In genomic region chr1:10793129-10793651, GRCh38 we compare ENCODE assay signal across 9 cellular contexts. TPM values are rescaled to one million over a fixed set of nuclear protein-coding genes. Genes with fewer than 3 reads are reported as not detected.
DNase-seq lines count a peak whose midpoint lies in the region; ATAC-seq and TF ChIP-seq lines count a peak whose summit lies in the region.
"Had no signal": no experiment of that assay in that cellular context is flagged by ENCODE, and none has a peak within 500 bp of the region (broad histone marks: within the 10 kb centered on the region; RNA-seq: fewer than 3 reads in every experiment).

No MANE protein-coding gene starts in this region.

- DNase-seq in NCI-H1092 treated with DMSO at 0.1 percent for 48 hours (lab: John Stamatoyannopoulos, UW) (peak; percentile 77), NCI-H1092 (lab: John Stamatoyannopoulos, UW) (no peak), NCI-H748 treated with DMSO at 0.1 percent for 48 hours (lab: John Stamatoyannopoulos, UW) (peak; percentile 30), sigmoid colon (no peak), NCI-H2081 treated with DMSO at 0.1 percent for 48 hours (lab: John Stamatoyannopoulos, UW) (no peak)
- DNase-seq in activated CD4-positive, alpha-beta T cell treated with anti-CD3 and anti-CD28 coated beads for 48 hours = no peak

- H3K36me3 ChIP-seq in esophagus (ENCODE audit: control insufficient read depth in 2 of 2, insufficient read depth in 2 of 2, low read length in 1 of 2) (no peaks in the 10 kb centered on the region), sigmoid colon (no peaks in the 10 kb centered on the region)

- H3K27ac ChIP-seq in esophagus (ENCODE audit: low read depth in 2 of 2, low read length in 1 of 2) (peak overlapping the region; percentile 26 to 75), sigmoid colon (peak overlapping the region; percentile 79 to 92 (median 90))
- H3K27ac ChIP-seq: HL-60 had no signal

- TF ChIP-seq CTCF in sigmoid colon (IDR thresholded peaks at IDR 0.05) = no peak

- no peak for TF ChIP-seq EP300 in sigmoid colon (IDR thresholded peaks at IDR 0.05)

- H3K27me3 ChIP-seq in esophagus (ENCODE audit: control insufficient read depth in 1 of 2, insufficient read depth in 2 of 2, low read length in 2 of 2) = no peaks in the 10 kb centered on the region
- peaks cover 7 to 36% (median 11%) of the 10 kb centered on the region in 3 donors for H3K27me3 ChIP-seq in sigmoid colon

- ATAC-seq in GM21528 (IDR thresholded peaks at IDR 0.05; ENCODE audit: low FRiP score, unreplicated experiment) = no peak

- peaks cover 0 to 4% of the 10 kb centered on the region in 2 donors for H3K4me1 ChIP-seq in esophagus (ENCODE audit: control insufficient read depth in 2 of 2, insufficient read depth in 2 of 2, low read length in 1 of 2)
- peaks cover 0 to 64% (median 59%) of the 10 kb centered on the region in 4 donors for H3K4me1 ChIP-seq in sigmoid colon

- H3K9me3 ChIP-seq in esophagus (ENCODE audit: control insufficient read depth in 2 of 2, insufficient read depth in 1 of 2, low read depth in 1 of 2, low read length in 1 of 2) (no peaks in the 10 kb centered on the region), sigmoid colon (no peaks in the 10 kb centered on the region)

- no peak for TF ChIP-seq POLR2A in sigmoid colon (IDR thresholded peaks at IDR 0.05)

- WGBS in esophagus, 2 donors = 2 to 3% methylated on average over 9 of the region's 9 CpGs
- 1 to 2% methylated on average over 9 of the region's 9 CpGs for WGBS in sigmoid colon, 2 donors

- intact Hi-C loops in sigmoid colon (cut with DNase I) = loop anchor here (5.0 kb wide), 1 partner anchor 151 kb away; no protein-coding TSS in a partner anchor

- peak overlapping the region in 1 of 2 donors; percentile 70 for H3K4me3 ChIP-seq in esophagus (ENCODE audit: low read depth in 1 of 2, low read length in 2 of 2)
- H3K4me3 ChIP-seq in sigmoid colon = peak overlapping the region; percentile 65 to 85 (median 78)

RNA-seq across cellular contexts. Expression of gene CASZ1, which starts 3.3 kb away (rescaled TPM):
- 10 to 100 TPM; 10.8 to 18.1 TPM for polyA plus RNA-seq in esophagus
- 10 to 100 TPM; 12.7 to 47.9 (median 32.3) TPM for total RNA-seq in sigmoid colon
- 10 to 100 TPM in 1 of 3 donors, 1 to 10 TPM in 2; 4.2 to 23.6 (median 9.2) TPM for polyA plus RNA-seq in sigmoid colon

Comparison
In these comparisons a context has a peak if more than half of its experiments do, and no peak if none do; other contexts are left out.
1. DNase-seq: peak in NCI-H1092 treated with DMSO at 0.1 percent for 48 hours (single experiment) and NCI-H748 treated with DMSO at 0.1 percent for 48 hours (single experiment); none in NCI-H1092 (single experiment), sigmoid colon (single experiment), NCI-H2081 treated with DMSO at 0.1 percent for 48 hours (single experiment) and activated CD4-positive, alpha-beta T cell treated with anti-CD3 and anti-CD28 coated beads for 48 hours (single experiment).